Comparison of ENCODE assay signal across 20 cellular contexts in the genomic region with DNA sequence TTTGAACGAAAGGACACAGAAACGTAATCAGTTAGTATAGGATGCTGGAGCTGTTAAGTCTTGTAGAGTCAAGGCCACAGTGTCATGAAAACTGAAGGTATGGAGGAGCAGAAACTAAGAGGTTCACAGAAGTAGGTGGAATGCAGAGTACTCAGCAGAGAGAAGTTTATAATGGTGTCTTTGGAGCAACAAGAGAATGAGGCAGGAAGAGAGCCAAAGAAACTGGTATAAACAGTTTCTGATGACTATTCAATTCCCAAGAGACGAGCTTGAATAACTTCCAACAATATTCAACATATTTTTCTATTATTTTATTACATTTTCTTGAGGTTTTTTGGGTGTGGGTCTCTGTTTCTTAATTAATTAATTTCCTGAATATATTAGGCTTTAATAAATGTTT.
"Had no signal": no experiment of that assay in that cellular context is flagged by ENCODE, and none has a peak within 500 bp of the region (broad histone marks: within the 10 kb centered on the region; RNA-seq: fewer than 3 reads in every experiment).

No MANE protein-coding gene starts in this region.

- H3K4me3 ChIP-seq: body of pancreas, dorsolateral prefrontal cortex, tibial nerve, vagina had no signal

- FAIRE-seq: colon had no signal

- H3K27me3 Mint-ChIP-seq: activated CD4-positive, alpha-beta T cell treated with anti-CD3 and anti-CD28 coated beads for 36 hours; activated naive CD8-positive, alpha-beta T cell treated with anti-CD3 and anti-CD28 coated beads for 36 hours; progenitor cell of endocrine pancreas had no signal

- H3K27ac ChIP-seq: body of pancreas, dorsolateral prefrontal cortex, epithelial cell of prostate, vagina had no signal

- H3K4me3 Mint-ChIP-seq: activated CD4-positive, alpha-beta T cell treated with anti-CD3 and anti-CD28 coated beads for 36 hours; activated naive CD8-positive, alpha-beta T cell treated with anti-CD3 and anti-CD28 coated beads for 36 hours; endodermal cell; neural crest cell had no signal

- H3K9me3 ChIP-seq: body of pancreas, vagina had no signal

- H3K27me3 ChIP-seq: body of pancreas, dorsolateral prefrontal cortex, tibial nerve, vagina had no signal

- H3K4me1 Mint-ChIP-seq: endodermal cell, neural crest cell had no signal

- H3K27ac Mint-ChIP-seq: activated CD4-positive, alpha-beta T cell treated with anti-CD3 and anti-CD28 coated beads for 36 hours; activated naive CD8-positive, alpha-beta T cell treated with anti-CD3 and anti-CD28 coated beads for 36 hours; progenitor cell of endocrine pancreas had no signal

- DNase-seq: activated CD4-positive, alpha-beta T cell treated with anti-CD3 and anti-CD28 coated beads for 36 hours; activated CD4-positive, alpha-beta T cell treated with anti-CD3 and anti-CD28 coated beads, Interleukin-2, amount 50 U/mL, for 48 hours; activated gamma-delta T cell treated with Interleukin-2 at 50 U/mL for 16 hours; activated naive CD8-positive, alpha-beta T cell treated with anti-CD3 and anti-CD28 coated beads for 36 hours; amniotic stem cell; body of pancreas; caudate nucleus; dorsolateral prefrontal cortex; endodermal cell; foreskin fibroblast; hypothalamus; islet precursor cell; stimulated activated CD4-positive, alpha-beta T cell treated with anti-CD3 and anti-CD28 coated beads, Interleukin-2, amount 100 ng/mL, for 24 hours; stimulated activated naive CD8-positive, alpha-beta T cell treated with anti-CD3 and anti-CD28 coated beads, Interleukin-15, Interleukin-2, amounts not matched to agents 100 U/mL and 50 U/mL, for 24 hours had no signal
